Comparison of ENCODE assay signal across 8 cellular contexts in the genomic region with DNA sequence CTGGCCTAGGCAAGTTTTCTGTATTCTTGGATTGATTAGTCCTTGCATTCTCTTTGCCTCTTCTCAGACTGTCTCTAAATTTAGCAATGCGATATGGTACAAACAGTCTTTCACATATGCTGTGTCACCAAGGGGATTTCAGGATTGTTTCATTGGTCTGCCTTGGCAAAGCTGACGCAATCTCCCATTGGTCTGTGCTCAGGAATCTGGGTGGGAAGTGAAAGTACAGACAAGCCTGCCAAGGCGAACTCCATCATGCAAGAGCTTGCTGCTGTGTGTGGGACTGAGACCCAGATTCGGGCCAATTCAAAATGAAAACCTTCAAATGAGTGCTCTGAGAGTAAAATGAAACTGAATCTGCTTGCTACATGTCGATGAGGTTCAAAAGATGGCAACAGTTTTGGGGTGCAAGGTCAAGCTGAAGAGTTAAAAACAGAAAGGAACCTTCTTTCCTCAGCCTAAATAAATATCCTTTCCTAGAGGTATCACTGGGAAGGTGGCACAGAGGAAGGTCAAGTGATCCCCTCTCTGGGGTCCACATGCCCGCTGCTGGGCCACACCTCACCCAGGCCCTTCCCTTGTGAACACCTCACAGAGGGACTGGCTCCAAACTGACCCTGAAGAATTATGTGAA.
DNase-seq lines count a peak whose midpoint lies in the region; ATAC-seq, FAIRE-seq and TF ChIP-seq lines count a peak whose summit lies in the region.

No MANE protein-coding gene starts in this region.

- no peaks in the 10 kb centered on the region for H3K9me3 ChIP-seq in ascending aorta

- DNase-seq in H54 (ENCODE audit: insufficient read length, low spot score) (no peak), NAMALWA (ENCODE audit: low spot score) (peak; percentile 14), ascending aorta (ENCODE audit: low spot score in 2 of 2) (peak; percentile 46 to 94), left lobe of liver (ENCODE audit: low spot score) (no peak), NCI-H2171 treated with DMSO at 0.1 percent for 48 hours (lab: John Stamatoyannopoulos, UW) (no peak), NCI-H1417 treated with DMSO at 0.1 percent for 48 hours (lab: John Stamatoyannopoulos, UW) (no peak)
- peak; percentile 63 for DNase-seq in stimulated activated CD8-positive, alpha-beta memory T cell treated with anti-CD3 and anti-CD28 coated beads, Interleukin-4, amount 100 ng/mL, for 48 hours

- FAIRE-seq in H54 (lab: Jason Lieb, UNC), result peak; percentile 30

- H3K36me3 ChIP-seq in ascending aorta, result no peaks in the 10 kb centered on the region

- H3K4me3 ChIP-seq in ascending aorta, result peak overlapping the region; percentile 28 to 44

- TF ChIP-seq POLR2A in H54 (IDR thresholded peaks at IDR 0.05; ENCODE audit: low read depth, low read length), result peak; percentile 29; the same call in 1 of the 2 replicates

- H3K4me1 ChIP-seq in ascending aorta, result peaks cover 0 to 30% of the 10 kb centered on the region in 2 donors

- intact Hi-C loops in ascending aorta (cut with DNase I), result loop anchor here (10.0 kb wide), 2 partner anchors 197 to 913 kb away; a partner anchor contains a TSS

- peak overlapping the region; percentile 62 to 87 for H3K27ac ChIP-seq in ascending aorta

- peak; percentile 79 for ATAC-seq in GM18499 (IDR thresholded peaks at IDR 0.05; ENCODE audit: insufficient read depth, unreplicated experiment)
- peak; percentile 36 for ATAC-seq in left lobe of liver

- no peaks in the 10 kb centered on the region for H3K27me3 ChIP-seq in ascending aorta

- TF ChIP-seq CTCF in ascending aorta (IDR thresholded peaks at IDR 0.05), result no peak

Comparison
In these comparisons a context has a peak if more than half of its experiments do, and no peak if none do; other contexts are left out.
1. DNase-seq: peak in NAMALWA (single experiment), ascending aorta (2 of 2) and stimulated activated CD8-positive, alpha-beta memory T cell treated with anti-CD3 and anti-CD28 coated beads, Interleukin-4, amount 100 ng/mL, for 48 hours (single experiment); none in H54 (single experiment), left lobe of liver (single experiment), NCI-H2171 treated with DMSO at 0.1 percent for 48 hours (single experiment) and NCI-H1417 treated with DMSO at 0.1 percent for 48 hours (single experiment).